Comparison of ENCODE assay signal across 8 cellular contexts in the genomic region with DNA sequence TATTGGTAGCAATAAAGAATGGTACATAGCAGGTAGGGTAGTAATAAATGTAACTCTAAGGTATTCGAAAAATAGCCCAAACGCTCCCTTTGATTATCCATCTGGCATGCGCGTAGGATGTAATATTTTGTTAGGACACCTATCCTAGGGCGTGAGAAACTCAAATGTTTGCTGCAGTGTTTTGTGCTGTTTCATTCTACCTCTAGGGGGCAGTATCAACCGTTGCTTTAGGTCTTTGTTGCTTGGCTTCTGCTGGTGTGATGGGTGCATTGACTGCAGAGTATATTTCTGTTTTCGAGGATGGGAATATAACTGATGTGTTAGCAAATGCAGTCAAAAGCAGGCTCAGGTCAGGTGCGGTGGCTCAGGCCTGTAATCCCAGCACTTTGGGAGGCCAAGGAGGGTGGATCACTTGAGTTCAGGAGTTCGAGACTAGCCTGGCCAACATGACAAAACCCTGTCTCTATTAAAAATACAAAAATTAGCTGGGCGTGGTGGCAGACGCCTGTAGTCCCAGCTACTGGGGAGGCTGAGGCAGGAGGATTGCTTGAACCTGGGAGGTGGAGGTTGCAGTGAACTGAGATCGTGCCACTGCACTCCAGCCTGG. TPM values are rescaled to one million over a fixed set of nuclear protein-coding genes. Genes with fewer than 3 reads are reported as not detected.
A peak's percentile ranks its signal among the peaks of the same experiment; 100 is the strongest.
DNase-seq lines count a peak whose midpoint lies in the region; ATAC-seq, FAIRE-seq and TF ChIP-seq lines count a peak whose summit lies in the region.
"Not testable (repeated sequence)": the region's sequence is repeated elsewhere in the genome, so short reads cannot be mapped to it uniquely, and the experiment has no call there.

No MANE protein-coding gene starts in this region.

- H3K18ac ChIP-seq in mesenchymal stem cell (ENCODE audit: low read depth in 1 of 2, low read length in 2 of 2) = not testable (repeated sequence)

- H3K27me3 Mint-ChIP-seq in astrocyte (ENCODE audit: low read depth, unreplicated experiment); stimulated activated naive CD8-positive, alpha-beta T cell treated with anti-CD3 and anti-CD28 coated beads, Interleukin-15, amount 100 ng/mL, for 72 hours: not testable (repeated sequence)

- peaks cover 18% of the 10 kb centered on the region for H3K79me1 ChIP-seq in mesenchymal stem cell (replicated peaks; ENCODE audit: low read length, poor library complexity, severe bottlenecking)

- not testable (repeated sequence) for H3K4me2 ChIP-seq in astrocyte (ENCODE audit: low read length); mesenchymal stem cell (ENCODE audit: low read length, poor library complexity, severe bottlenecking)

- H2BK120ac ChIP-seq in mesenchymal stem cell (ENCODE audit: low read depth, low read length) = not testable (repeated sequence)

- not testable (repeated sequence) for H4K91ac ChIP-seq in mesenchymal stem cell (ENCODE audit: low read length)

- ATAC-seq in stimulated activated naive CD8-positive, alpha-beta T cell treated with anti-CD3 and anti-CD28 coated beads, Interleukin-15, amount 100 ng/mL, for 72 hours = not testable (repeated sequence)

- 75% methylated on average over 10 of the region's 12 CpGs for WGBS in mesenchymal stem cell

- not testable (repeated sequence) for H3K4me3 Mint-ChIP-seq in astrocyte (ENCODE audit: unreplicated experiment); stimulated activated naive CD8-positive, alpha-beta T cell treated with anti-CD3 and anti-CD28 coated beads, Interleukin-15, amount 100 ng/mL, for 72 hours

- not testable (repeated sequence) for H2AK5ac ChIP-seq in mesenchymal stem cell (ENCODE audit: low read length, severe bottlenecking)

- not testable (repeated sequence) for H3K9me3 Mint-ChIP-seq in astrocyte (ENCODE audit: unreplicated experiment); stimulated activated naive CD8-positive, alpha-beta T cell treated with anti-CD3 and anti-CD28 coated beads, Interleukin-15, amount 100 ng/mL, for 72 hours

- not testable (repeated sequence) for H3K9ac ChIP-seq in astrocyte (ENCODE audit: low read length); mesenchymal stem cell (ENCODE audit: low read length)

- not testable (repeated sequence) for H3K4me3 ChIP-seq in astrocyte (ENCODE audit: insufficient read depth, low read depth, low read length); mesenchymal stem cell (ENCODE audit: insufficient read depth in 1 of 2, low read depth in 1 of 2, low read length in 2 of 2)

- POLR2A ChIA-PET in RWPE1 (lab: Yijun Ruan, JAX; ENCODE audit: low non-redundant PET) = not testable (repeated sequence)

- H3K4me1 ChIP-seq in astrocyte (ENCODE audit: insufficient read depth, low read length); mesenchymal stem cell (ENCODE audit: control insufficient read depth, insufficient read depth, low read depth, low read length): not testable (repeated sequence)

- TF ChIP-seq CTCF in RWPE1 (conservative IDR thresholded peaks at IDR 0.05; ENCODE audit: low read depth) (peak; percentile 51), astrocyte (IDR thresholded peaks at IDR 0.05; ENCODE audit: insufficient read depth, low read depth, low read length) (peak; percentile 72)

- DNase-seq in COLO668 (lab: John Stamatoyannopoulos, UW; ENCODE audit: unreplicated experiment) = peak; percentile 2
- DNase-seq in H4 (ENCODE audit: low spot score) = peak; percentile 27
- peak; percentile 75 for DNase-seq in NCI-H1694 (lab: John Stamatoyannopoulos, UW)
- peak; percentile 12 for DNase-seq in RWPE1 (ENCODE audit: low spot score)
- not testable (repeated sequence) for DNase-seq in astrocyte (ENCODE audit: low read depth)
- peak; percentile 53 for DNase-seq in foreskin melanocyte
- peak; percentile 49 for DNase-seq in mesenchymal stem cell
- DNase-seq in stimulated activated naive CD8-positive, alpha-beta T cell treated with anti-CD3 and anti-CD28 coated beads, Interleukin-15, amount 100 ng/mL, for 72 hours = peak; percentile 7 to 11

- H2BK15ac ChIP-seq in mesenchymal stem cell (ENCODE audit: low read depth, poor library complexity, severe bottlenecking) = not testable (repeated sequence)

- not testable (repeated sequence) for H3K27ac Mint-ChIP-seq in astrocyte (ENCODE audit: unreplicated experiment); stimulated activated naive CD8-positive, alpha-beta T cell treated with anti-CD3 and anti-CD28 coated beads, Interleukin-15, amount 100 ng/mL, for 72 hours

- not testable (repeated sequence) for H3K27ac ChIP-seq in RWPE1; astrocyte (ENCODE audit: low read depth, low read length); mesenchymal stem cell (ENCODE audit: low read length, poor library complexity, severe bottlenecking)

- CTCF ChIA-PET in RWPE1 (lab: Yijun Ruan, JAX) = interaction anchor here (1.1 kb wide), 1 partner anchor 465 kb away, joined by 4 read pairs; no protein-coding TSS in a partner anchor

- not testable (repeated sequence) for H3K27me3 ChIP-seq in astrocyte (ENCODE audit: insufficient read depth, low read length); mesenchymal stem cell (ENCODE audit: control insufficient read depth in 1 of 2, insufficient read depth in 1 of 2, low read length in 2 of 2)

- not testable (repeated sequence) for H3K79me2 ChIP-seq in astrocyte (ENCODE audit: insufficient read depth, low read length)

- H3K36me3 Mint-ChIP-seq in astrocyte (ENCODE audit: low read depth, unreplicated experiment) = peaks cover 14% of the 10 kb centered on the region

- not testable (repeated sequence) for H3K23ac ChIP-seq in mesenchymal stem cell (ENCODE audit: low read length in 2 of 2)

- H3K9me3 ChIP-seq in astrocyte (ENCODE audit: insufficient read depth, low read depth, low read length); mesenchymal stem cell (ENCODE audit: control insufficient read depth, low read length): not testable (repeated sequence)

- H2BK5ac ChIP-seq in mesenchymal stem cell (ENCODE audit: low read depth, low read length, poor library complexity, severe bottlenecking) = not testable (repeated sequence)

- H3K36me3 ChIP-seq in astrocyte (ENCODE audit: insufficient read depth, low read length); mesenchymal stem cell (ENCODE audit: control insufficient read depth in 1 of 2, insufficient read depth in 2 of 2, low read depth in 1 of 2, low read length in 2 of 2): not testable (repeated sequence)

- H2AFZ ChIP-seq in astrocyte (ENCODE audit: low read depth, low read length); mesenchymal stem cell (ENCODE audit: low read depth, low read length): not testable (repeated sequence)

- H2BK12ac ChIP-seq in mesenchymal stem cell (ENCODE audit: low read length in 2 of 2) = not testable (repeated sequence)

- not testable (repeated sequence) for H4K8ac ChIP-seq in mesenchymal stem cell (ENCODE audit: low read length)

- not testable (repeated sequence) for FAIRE-seq in astrocyte (lab: Jason Lieb, UNC)

- not testable (repeated sequence) for H3K4me1 Mint-ChIP-seq in astrocyte (ENCODE audit: low read depth, unreplicated experiment); stimulated activated naive CD8-positive, alpha-beta T cell treated with anti-CD3 and anti-CD28 coated beads, Interleukin-15, amount 100 ng/mL, for 72 hours

- not testable (repeated sequence) for H3K4ac ChIP-seq in mesenchymal stem cell (ENCODE audit: low read depth in 1 of 2, low read length in 2 of 2)

- H3K14ac ChIP-seq in mesenchymal stem cell (ENCODE audit: low read length in 2 of 2) = not testable (repeated sequence)

- not testable (repeated sequence) for H4K20me1 ChIP-seq in astrocyte (ENCODE audit: insufficient read depth, low read length)

RNA-seq across cellular contexts. Expression of gene KATNIP, which starts 55.7 kb away (rescaled TPM):
- total RNA-seq in H4 (2014; rRNA removed; shearing (Covaris generic)) = 8.4 and 9.3 TPM in 2 replicates
- total RNA-seq in astrocyte = 18.1 and 21.1 TPM in 2 replicates
- 9.5 TPM for polyA plus RNA-seq in mesenchymal stem cell (2013, experiment 1 of 2)
- 8.8 TPM for polyA plus RNA-seq in mesenchymal stem cell (2013, experiment 2 of 2)

RNA-seq across cellular contexts. Expression of gene GTF3C1, which starts 55.9 kb away (rescaled TPM):
- total RNA-seq in H4 (2014; rRNA removed; shearing (Covaris generic)) = 32.2 and 34.3 TPM in 2 replicates
- 103 TPM in 2 replicates for total RNA-seq in astrocyte
- polyA plus RNA-seq in mesenchymal stem cell (2013, experiment 1 of 2) = 31.7 TPM
- 29.8 TPM for polyA plus RNA-seq in mesenchymal stem cell (2013, experiment 2 of 2)
